33 cellular contexts compared by ENCODE assay signal in the genomic region with DNA sequence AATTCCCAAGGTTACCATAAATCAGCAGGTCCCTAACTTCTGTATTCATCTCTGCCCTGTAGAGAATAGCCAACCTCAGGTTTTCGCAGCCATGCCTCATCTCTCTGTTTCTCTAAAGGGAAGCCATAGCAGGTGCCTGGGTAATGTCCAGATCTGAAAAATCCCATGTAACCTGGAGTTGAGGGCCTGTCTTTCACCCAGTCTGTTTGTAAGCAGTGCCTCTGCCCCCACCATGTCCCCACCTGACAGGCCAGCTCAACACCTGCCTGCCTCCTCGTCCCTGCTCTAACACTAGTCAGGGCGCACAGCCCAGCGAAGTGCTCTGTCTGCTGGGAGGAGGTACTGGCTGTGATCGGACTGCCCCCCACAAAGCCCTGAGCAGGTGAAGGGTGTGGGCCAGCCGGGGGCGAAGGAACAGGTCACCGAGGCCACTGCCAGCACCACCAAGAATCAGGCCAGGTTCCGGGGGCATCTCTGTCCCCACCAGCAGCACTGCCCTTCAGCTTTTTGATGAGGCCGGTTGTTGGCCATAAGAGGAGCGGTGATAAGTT.
"Had no signal": no experiment of that assay in that cellular context is flagged by ENCODE, and none has a peak within 500 bp of the region (broad histone marks: within the 10 kb centered on the region; RNA-seq: fewer than 3 reads in every experiment).

No MANE protein-coding gene starts in this region.

- H3K9ac ChIP-seq: KMS-11 had no signal

- H3K27me3 ChIP-seq: MG63 had no signal

- H3K27ac ChIP-seq: KMS-11 had no signal

- H3K4me2 ChIP-seq: KMS-11 had no signal

- H3K36me3 ChIP-seq: MG63 had no signal

- DNase-seq: Karpas-422, Kasumi-1, KBM-7, KG1, MM.1S, MV-4-11, NCI-H1048, NCI-H1092, NCI-H1092 treated with DMSO at 0.1 percent for 48 hours, NCI-H1105, NCI-H1105 treated with DMSO at 0.1 percent for 48 hours, NCI-H1417, NCI-H1417 treated with DMSO at 0.1 percent for 48 hours, NCI-H1436, NCI-H1436 treated with DMSO at 0.1 percent for 48 hours, NCI-H146, NCI-H1694, NCI-H1694 treated with DMSO at 0.1 percent for 48 hours, NCI-H187, NCI-H187 treated with DMSO at 0.1 percent for 48 hours, NCI-H1930, NCI-H2081, NCI-H2081 treated with DMSO at 0.1 percent for 48 hours, NCI-H2107, NCI-H2171, NCI-H2171 treated with DMSO at 0.1 percent for 48 hours, NCI-H2227 treated with DMSO at 0.1 percent for 48 hours, NCI-H226, NCI-H446, NCI-H446 treated with DMSO at 0.1 percent for 48 hours, NCI-H510A had no signal

- H3K9me3 ChIP-seq: MG63 had no signal

- H3K4me3 ChIP-seq: MG63 had no signal
